1 cellular context compared by ENCODE assay signal in the genomic region with DNA sequence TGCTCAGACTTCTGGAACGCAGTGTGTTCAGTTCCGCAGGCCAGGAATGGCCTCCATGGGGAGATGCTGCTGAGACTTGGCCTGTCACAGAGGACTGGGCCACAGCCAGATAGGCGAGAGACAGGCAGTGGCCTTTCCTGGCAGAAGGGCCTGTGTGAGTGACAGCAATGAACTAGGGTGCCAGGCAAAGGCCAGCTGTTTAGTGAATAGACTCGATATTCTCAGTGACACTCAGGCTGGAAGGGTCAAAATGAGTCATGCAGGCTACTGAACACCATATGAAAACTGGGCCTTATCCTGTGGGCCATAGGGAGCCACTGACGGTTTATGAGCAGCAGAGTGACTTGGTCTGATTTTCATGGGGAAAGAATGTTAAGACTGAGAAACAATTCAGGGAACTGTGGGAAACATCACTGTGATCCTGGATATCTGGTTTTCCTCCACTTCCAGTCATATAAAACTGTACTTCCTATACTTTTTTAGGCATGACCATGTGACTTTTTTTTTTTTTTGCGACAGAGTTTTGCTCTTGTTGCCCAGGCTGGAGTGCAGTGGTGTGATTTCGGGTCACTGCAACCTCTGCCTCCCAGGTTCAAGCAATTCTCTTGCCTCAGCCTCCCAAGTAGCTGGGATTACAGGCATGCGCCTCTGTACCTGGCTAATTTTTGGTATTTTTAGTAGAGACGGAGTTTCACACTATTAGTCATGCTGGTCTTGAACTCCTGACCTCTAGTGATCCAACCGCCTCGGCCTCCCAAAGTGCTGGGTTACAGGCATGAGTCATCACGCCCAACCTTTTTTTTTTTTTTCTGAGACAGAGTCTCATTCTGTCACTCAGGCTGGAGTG.
TF ChIP-seq lines count a peak whose summit lies in the region.

No MANE protein-coding gene starts in this region.

TF ChIP-seq in HepG2, 621 proteins besides CTCF, POLR2A, EP300 and RAD21 (continued from another document and continues in another):
- TF ChIP-seq, protein P1, sequence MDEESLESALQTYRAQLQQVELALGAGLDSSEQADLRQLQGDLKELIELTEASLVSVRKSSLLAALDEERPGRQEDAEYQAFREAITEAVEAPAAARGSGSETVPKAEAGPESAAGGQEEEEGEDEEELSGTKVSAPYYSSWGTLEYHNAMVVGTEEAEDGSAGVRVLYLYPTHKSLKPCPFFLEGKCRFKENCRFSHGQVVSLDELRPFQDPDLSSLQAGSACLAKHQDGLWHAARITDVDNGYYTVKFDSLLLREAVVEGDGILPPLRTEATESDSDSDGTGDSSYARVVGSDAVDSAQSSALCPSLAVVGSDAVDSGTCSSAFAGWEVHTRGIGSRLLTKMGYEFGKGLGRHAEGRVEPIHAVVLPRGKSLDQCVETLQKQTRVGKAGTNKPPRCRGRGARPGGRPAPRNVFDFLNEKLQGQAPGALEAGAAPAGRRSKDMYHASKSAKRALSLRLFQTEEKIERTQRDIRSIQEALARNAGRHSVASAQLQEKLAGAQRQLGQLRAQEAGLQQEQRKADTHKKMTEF (CRISPR knock-in tag; IDR thresholded peaks at IDR 0.05), result peak; percentile 71; the same call in 1 of the 2 replicates
- TF ChIP-seq, protein P2, sequence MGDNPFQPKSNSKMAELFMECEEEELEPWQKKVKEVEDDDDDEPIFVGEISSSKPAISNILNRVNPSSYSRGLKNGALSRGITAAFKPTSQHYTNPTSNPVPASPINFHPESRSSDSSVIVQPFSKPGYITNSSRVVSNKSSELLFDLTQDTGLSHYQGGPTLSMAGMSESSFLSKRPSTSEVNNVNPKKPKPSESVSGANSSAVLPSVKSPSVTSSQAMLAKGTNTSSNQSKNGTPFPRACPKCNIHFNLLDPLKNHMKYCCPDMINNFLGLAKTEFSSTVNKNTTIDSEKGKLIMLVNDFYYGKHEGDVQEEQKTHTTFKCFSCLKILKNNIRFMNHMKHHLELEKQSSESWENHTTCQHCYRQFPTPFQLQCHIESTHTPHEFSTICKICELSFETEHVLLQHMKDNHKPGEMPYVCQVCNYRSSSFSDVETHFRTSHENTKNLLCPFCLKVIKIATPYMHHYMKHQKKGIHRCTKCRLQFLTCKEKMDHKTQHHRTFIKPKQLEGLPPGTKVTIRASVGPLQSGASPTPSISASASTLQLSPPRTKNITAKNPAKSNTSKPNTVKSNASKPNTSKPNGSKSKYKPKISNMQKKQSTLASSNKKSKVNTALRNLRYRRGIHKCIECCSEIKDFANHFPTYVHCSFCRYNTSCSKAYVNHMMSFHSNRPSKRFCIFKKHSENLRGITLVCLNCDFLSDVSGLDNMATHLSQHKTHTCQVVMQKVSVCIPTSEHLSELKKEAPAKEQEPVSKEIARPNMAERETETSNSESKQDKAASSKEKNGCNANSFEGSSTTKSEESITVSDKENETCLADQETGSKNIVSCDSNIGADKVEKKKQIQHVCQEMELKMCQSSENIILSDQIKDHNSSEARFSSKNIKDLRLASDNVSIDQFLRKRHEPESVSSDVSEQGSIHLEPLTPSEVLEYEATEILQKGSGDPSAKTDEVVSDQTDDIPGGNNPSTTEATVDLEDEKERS (CRISPR knock-in tag; IDR thresholded peaks at IDR 0.05), result no peak
- TF ChIP-seq ELF1 (CRISPR knock-in tag; IDR thresholded peaks at IDR 0.05) (no peak), GATAD1 (CRISPR knock-in tag; IDR thresholded peaks at IDR 0.05) (peak; percentile 14; the same call in 1 of the 2 replicates), ZSCAN29 (CRISPR knock-in tag; conservative IDR thresholded peaks at IDR 0.05) (no peak), ZNF619 (CRISPR knock-in tag; IDR thresholded peaks at IDR 0.05) (no peak), DNMT3B (CRISPR knock-in tag; conservative IDR thresholded peaks at IDR 0.05) (no peak), ZNF232 (CRISPR knock-in tag; IDR thresholded peaks at IDR 0.05; ENCODE audit: borderline replicate concordance) (0 out of 2 replicates have a peak, but pooled peaks have one; percentile 46), KDM4B (CRISPR knock-in tag; IDR thresholded peaks at IDR 0.05) (no peak), MXD4 (CRISPR knock-in tag; IDR thresholded peaks at IDR 0.05) (no peak), SMARCE1 (IDR thresholded peaks at IDR 0.05; ENCODE audit: borderline replicate concordance) (no peak), JUND (CRISPR knock-in tag; IDR thresholded peaks at IDR 0.05) (peak; percentile 99), HNF4A (CRISPR knock-in tag; IDR thresholded peaks at IDR 0.05) (peak; percentile 39), ZNF749 (CRISPR knock-in tag; IDR thresholded peaks at IDR 0.05; ENCODE audit: borderline replicate concordance) (no peak), ZBTB20 (CRISPR knock-in tag; IDR thresholded peaks at IDR 0.05; ENCODE audit: borderline replicate concordance, low read depth) (no peak), AGO1 (IDR thresholded peaks at IDR 0.05; ENCODE audit: low read depth, low read length, poor library complexity, severe bottlenecking) (no peak), ISL2 (CRISPR knock-in tag; IDR thresholded peaks at IDR 0.05) (no peak), DR1 (CRISPR knock-in tag; IDR thresholded peaks at IDR 0.05) (no peak), RORA (CRISPR knock-in tag; IDR thresholded peaks at IDR 0.05) (no peak), LCORL (IDR thresholded peaks at IDR 0.05) (peak; percentile 95; the same call in 1 of the 2 replicates), LCORL (CRISPR knock-in tag; IDR thresholded peaks at IDR 0.05) (peak; percentile 92), STAT5B (CRISPR knock-in tag; IDR thresholded peaks at IDR 0.05) (no peak), RCOR2 (CRISPR knock-in tag; IDR thresholded peaks at IDR 0.05) (no peak), ZNF720 (CRISPR knock-in tag; IDR thresholded peaks at IDR 0.05) (no peak)
- TF ChIP-seq, protein P3, sequence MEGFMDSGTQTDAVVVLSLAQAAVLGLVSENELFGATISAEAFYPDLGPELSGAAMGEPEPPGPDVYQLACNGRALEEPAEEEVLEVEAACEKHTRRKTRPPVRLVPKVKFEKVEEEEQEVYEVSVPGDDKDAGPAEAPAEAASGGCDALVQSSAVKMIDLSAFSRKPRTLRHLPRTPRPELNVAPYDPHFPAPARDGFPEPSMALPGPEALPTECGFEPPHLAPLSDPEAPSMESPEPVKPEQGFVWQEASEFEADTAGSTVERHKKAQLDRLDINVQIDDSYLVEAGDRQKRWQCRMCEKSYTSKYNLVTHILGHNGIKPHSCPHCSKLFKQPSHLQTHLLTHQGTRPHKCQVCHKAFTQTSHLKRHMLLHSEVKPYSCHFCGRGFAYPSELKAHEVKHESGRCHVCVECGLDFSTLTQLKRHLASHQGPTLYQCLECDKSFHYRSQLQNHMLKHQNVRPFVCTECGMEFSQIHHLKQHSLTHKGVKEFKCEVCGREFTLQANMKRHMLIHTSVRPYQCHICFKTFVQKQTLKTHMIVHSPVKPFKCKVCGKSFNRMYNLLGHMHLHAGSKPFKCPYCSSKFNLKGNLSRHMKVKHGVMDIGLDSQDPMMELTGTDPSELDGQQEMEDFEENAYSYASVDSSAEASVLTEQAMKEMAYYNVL (CRISPR knock-in tag; IDR thresholded peaks at IDR 0.05; ENCODE audit: borderline replicate concordance), result peak; percentile 73; the same call in 1 of the 2 replicates
- TF ChIP-seq, protein P4, sequence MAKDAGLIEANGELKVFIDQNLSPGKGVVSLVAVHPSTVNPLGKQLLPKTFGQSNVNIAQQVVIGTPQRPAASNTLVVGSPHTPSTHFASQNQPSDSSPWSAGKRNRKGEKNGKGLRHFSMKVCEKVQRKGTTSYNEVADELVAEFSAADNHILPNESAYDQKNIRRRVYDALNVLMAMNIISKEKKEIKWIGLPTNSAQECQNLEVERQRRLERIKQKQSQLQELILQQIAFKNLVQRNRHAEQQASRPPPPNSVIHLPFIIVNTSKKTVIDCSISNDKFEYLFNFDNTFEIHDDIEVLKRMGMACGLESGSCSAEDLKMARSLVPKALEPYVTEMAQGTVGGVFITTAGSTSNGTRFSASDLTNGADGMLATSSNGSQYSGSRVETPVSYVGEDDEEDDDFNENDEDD (CRISPR knock-in tag; IDR thresholded peaks at IDR 0.05; ENCODE audit: borderline replicate concordance), result no peak
- TF ChIP-seq, protein P5, sequence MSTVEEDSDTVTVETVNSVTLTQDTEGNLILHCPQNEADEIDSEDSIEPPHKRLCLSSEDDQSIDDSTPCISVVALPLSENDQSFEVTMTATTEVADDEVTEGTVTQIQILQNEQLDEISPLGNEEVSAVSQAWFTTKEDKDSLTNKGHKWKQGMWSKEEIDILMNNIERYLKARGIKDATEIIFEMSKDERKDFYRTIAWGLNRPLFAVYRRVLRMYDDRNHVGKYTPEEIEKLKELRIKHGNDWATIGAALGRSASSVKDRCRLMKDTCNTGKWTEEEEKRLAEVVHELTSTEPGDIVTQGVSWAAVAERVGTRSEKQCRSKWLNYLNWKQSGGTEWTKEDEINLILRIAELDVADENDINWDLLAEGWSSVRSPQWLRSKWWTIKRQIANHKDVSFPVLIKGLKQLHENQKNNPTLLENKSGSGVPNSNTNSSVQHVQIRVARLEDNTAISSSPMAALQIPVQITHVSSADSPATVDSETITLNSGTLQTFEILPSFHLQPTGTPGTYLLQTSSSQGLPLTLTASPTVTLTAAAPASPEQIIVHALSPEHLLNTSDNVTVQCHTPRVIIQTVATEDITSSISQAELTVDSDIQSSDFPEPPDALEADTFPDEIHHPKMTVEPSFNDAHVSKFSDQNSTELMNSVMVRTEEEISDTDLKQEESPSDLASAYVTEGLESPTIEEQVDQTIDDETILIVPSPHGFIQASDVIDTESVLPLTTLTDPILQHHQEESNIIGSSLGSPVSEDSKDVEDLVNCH (CRISPR knock-in tag; IDR thresholded peaks at IDR 0.05), result no peak
- TF ChIP-seq, protein P6, sequence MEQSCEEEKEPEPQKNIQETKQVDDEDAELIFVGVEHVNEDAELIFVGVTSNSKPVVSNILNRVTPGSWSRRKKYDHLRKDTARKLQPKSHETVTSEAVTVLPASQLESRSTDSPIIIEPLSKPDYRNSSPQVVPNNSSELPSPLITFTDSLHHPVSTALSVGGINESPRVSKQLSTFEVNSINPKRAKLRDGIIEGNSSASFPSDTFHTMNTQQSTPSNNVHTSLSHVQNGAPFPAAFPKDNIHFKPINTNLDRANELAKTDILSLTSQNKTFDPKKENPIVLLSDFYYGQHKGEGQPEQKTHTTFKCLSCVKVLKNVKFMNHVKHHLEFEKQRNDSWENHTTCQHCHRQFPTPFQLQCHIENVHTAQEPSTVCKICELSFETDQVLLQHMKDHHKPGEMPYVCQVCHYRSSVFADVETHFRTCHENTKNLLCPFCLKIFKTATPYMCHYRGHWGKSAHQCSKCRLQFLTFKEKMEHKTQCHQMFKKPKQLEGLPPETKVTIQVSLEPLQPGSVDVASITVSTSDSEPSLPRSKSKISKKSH (CRISPR knock-in tag; IDR thresholded peaks at IDR 0.05; ENCODE audit: borderline replicate concordance), result no peak
- TF ChIP-seq, protein P7, sequence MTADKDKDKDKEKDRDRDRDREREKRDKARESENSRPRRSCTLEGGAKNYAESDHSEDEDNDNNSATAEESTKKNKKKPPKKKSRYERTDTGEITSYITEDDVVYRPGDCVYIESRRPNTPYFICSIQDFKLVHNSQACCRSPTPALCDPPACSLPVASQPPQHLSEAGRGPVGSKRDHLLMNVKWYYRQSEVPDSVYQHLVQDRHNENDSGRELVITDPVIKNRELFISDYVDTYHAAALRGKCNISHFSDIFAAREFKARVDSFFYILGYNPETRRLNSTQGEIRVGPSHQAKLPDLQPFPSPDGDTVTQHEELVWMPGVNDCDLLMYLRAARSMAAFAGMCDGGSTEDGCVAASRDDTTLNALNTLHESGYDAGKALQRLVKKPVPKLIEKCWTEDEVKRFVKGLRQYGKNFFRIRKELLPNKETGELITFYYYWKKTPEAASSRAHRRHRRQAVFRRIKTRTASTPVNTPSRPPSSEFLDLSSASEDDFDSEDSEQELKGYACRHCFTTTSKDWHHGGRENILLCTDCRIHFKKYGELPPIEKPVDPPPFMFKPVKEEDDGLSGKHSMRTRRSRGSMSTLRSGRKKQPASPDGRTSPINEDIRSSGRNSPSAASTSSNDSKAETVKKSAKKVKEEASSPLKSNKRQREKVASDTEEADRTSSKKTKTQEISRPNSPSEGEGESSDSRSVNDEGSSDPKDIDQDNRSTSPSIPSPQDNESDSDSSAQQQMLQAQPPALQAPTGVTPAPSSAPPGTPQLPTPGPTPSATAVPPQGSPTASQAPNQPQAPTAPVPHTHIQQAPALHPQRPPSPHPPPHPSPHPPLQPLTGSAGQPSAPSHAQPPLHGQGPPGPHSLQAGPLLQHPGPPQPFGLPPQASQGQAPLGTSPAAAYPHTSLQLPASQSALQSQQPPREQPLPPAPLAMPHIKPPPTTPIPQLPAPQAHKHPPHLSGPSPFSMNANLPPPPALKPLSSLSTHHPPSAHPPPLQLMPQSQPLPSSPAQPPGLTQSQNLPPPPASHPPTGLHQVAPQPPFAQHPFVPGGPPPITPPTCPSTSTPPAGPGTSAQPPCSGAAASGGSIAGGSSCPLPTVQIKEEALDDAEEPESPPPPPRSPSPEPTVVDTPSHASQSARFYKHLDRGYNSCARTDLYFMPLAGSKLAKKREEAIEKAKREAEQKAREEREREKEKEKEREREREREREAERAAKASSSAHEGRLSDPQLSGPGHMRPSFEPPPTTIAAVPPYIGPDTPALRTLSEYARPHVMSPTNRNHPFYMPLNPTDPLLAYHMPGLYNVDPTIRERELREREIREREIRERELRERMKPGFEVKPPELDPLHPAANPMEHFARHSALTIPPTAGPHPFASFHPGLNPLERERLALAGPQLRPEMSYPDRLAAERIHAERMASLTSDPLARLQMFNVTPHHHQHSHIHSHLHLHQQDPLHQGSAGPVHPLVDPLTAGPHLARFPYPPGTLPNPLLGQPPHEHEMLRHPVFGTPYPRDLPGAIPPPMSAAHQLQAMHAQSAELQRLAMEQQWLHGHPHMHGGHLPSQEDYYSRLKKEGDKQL (CRISPR knock-in tag; IDR thresholded peaks at IDR 0.05; ENCODE audit: low read depth), result 0 out of 2 replicates have a peak, but pooled peaks have one; percentile 52
- TF ChIP-seq, protein P8, sequence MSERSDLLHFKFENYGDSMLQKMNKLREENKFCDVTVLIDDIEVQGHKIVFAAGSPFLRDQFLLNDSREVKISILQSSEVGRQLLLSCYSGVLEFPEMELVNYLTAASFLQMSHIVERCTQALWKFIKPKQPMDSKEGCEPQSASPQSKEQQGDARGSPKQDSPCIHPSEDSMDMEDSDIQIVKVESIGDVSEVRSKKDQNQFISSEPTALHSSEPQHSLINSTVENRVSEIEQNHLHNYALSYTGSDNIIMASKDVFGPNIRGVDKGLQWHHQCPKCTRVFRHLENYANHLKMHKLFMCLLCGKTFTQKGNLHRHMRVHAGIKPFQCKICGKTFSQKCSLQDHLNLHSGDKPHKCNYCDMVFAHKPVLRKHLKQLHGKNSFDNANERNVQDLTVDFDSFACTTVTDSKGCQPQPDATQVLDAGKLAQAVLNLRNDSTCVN (CRISPR knock-in tag; IDR thresholded peaks at IDR 0.05; ENCODE audit: borderline replicate concordance), result no peak
- TF ChIP-seq, protein P9, sequence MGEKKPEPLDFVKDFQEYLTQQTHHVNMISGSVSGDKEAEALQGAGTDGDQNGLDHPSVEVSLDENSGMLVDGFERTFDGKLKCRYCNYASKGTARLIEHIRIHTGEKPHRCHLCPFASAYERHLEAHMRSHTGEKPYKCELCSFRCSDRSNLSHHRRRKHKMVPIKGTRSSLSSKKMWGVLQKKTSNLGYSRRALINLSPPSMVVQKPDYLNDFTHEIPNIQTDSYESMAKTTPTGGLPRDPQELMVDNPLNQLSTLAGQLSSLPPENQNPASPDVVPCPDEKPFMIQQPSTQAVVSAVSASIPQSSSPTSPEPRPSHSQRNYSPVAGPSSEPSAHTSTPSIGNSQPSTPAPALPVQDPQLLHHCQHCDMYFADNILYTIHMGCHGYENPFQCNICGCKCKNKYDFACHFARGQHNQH (CRISPR knock-in tag; IDR thresholded peaks at IDR 0.05), result no peak
